Comparison of ENCODE assay signal across 11 cellular contexts in genomic region chr6:151482290-151482689, GRCh38. TPM values are rescaled to one million over a fixed set of nuclear protein-coding genes. Genes with fewer than 3 reads are reported as not detected.
DNase-seq lines count a peak whose midpoint lies in the region; ATAC-seq, FAIRE-seq and TF ChIP-seq lines count a peak whose summit lies in the region.
"Had no signal": no experiment of that assay in that cellular context is flagged by ENCODE, and none has a peak within 500 bp of the region (broad histone marks: within the 10 kb centered on the region; RNA-seq: fewer than 3 reads in every experiment).

No MANE protein-coding gene starts in this region.

- H3K9me3 ChIP-seq in right lobe of liver (no peaks in the 10 kb centered on the region), HepG2 (ENCODE audit: low read length) (no peaks in the 10 kb centered on the region), T-helper 17 cell (ENCODE audit: control insufficient read depth, low read length, poor library complexity, severe bottlenecking) (no peaks in the 10 kb centered on the region), uterus (no peaks in the 10 kb centered on the region)

- H3K4me1 Mint-ChIP-seq in T-helper 17 cell: peaks cover 12% of the 10 kb centered on the region

- H3K4me3 Mint-ChIP-seq in T-helper 17 cell: peak overlapping the region; percentile 89

- H3K27me3 ChIP-seq in right lobe of liver (no peaks in the 10 kb centered on the region), HepG2 (ENCODE audit: control insufficient read depth in 1 of 2, insufficient read depth in 2 of 2, low read length in 2 of 2) (no peaks in the 10 kb centered on the region), uterus (no peaks in the 10 kb centered on the region)

- BruUV-seq in HepG2 (replicated peaks; lab: Mats Ljungman, UMichigan): no TSS peak

- in situ Hi-C loops in HepG2 (cut with HindIII; ENCODE audit: extremely low pct_ligation_motif_present, low pct_unique_long_range_greater_than_20kb): no loop called here

- WGBS in right lobe of liver (ENCODE audit: insufficient coverage, low coverage, low lambda C conversion rate, missing lambda C conversion rate): 44% methylated on average over 5 of the region's 5 CpGs
- 77% methylated on average over 5 of the region's 5 CpGs for WGBS in HepG2 (ENCODE audit: low lambda C conversion rate)

- H3K9ac ChIP-seq in HepG2 (ENCODE audit: insufficient read depth, low read depth, low read length): no peak overlapping the region

- CTCF ChIA-PET in HepG2 (lab: Yijun Ruan, JAX; ENCODE audit: low intra/inter-chr PET ratio, low total read pairs): no interaction called here

- H3K36me3 ChIP-seq in right lobe of liver (no peaks in the 10 kb centered on the region), HepG2 (replicated peaks in 1 of 2; ENCODE audit: control insufficient read depth in 1 of 2, insufficient read depth in 2 of 2, low read length in 2 of 2) (no peaks in the 10 kb centered on the region), uterus (no peaks in the 10 kb centered on the region)

- intact Hi-C loops in right lobe of liver (cut with DNase I) (no loop called here), HepG2 (cut with micrococcal nuclease; ENCODE audit: unreplicated experiment) (no loop called here), uterus (cut with DNase I; ENCODE audit: low total_unique reads) (no loop called here)

- H3K79me2 ChIP-seq in HepG2 (ENCODE audit: insufficient read depth, low read length): no peaks in the 10 kb centered on the region

- TF ChIP-seq POLR2A in right lobe of liver (IDR thresholded peaks at IDR 0.05): no peak
- no peak for TF ChIP-seq POLR2A in HepG2 (IDR thresholded peaks at IDR 0.05; ENCODE audit: insufficient read depth in 1 of 2, low read depth in 2 of 2, low read length in 2 of 2)
- no peak for TF ChIP-seq POLR2A in uterus (IDR thresholded peaks at IDR 0.05)

- H3K36me3 Mint-ChIP-seq in T-helper 17 cell (ENCODE audit: low read depth): no peaks in the 10 kb centered on the region

- H3K4me3 ChIP-seq in right lobe of liver: no peak overlapping the region
- H3K4me3 ChIP-seq in HepG2 (replicated peaks in 1 of 3; ENCODE audit: insufficient read depth in 1 of 3, low read depth in 2 of 3, low read length in 3 of 3): no peak overlapping the region
- H3K4me3 ChIP-seq in uterus: peak overlapping the region; percentile 5 to 9

- POLR2A ChIA-PET in HepG2 (lab: Yijun Ruan, JAX): no interaction called here

- FAIRE-seq in HepG2 (lab: Jason Lieb, UNC): no peak
- FAIRE-seq: G401.6 had no signal

- peak in 2 of 4 donors; percentile 34 to 48 for ATAC-seq in right lobe of liver
- no peak for ATAC-seq in HepG2
- ATAC-seq in T-helper 17 cell: peak; percentile 76
- no peak for ATAC-seq in GM21526 (IDR thresholded peaks at IDR 0.05; ENCODE audit: low FRiP score, unreplicated experiment)
- ATAC-seq: SK-N-SH treated with all-trans-retinoic acid at 6 μM for 48 hours had no signal

- no peaks in the 10 kb centered on the region for H3K27me3 Mint-ChIP-seq in T-helper 17 cell

- H3K4me2 ChIP-seq in HepG2 (ENCODE audit: low read depth, low read length): no peak overlapping the region

- peak overlapping the region; percentile 95 for H3K27ac Mint-ChIP-seq in T-helper 17 cell

- H3K4me1 ChIP-seq in right lobe of liver (no peaks in the 10 kb centered on the region), HepG2 (ENCODE audit: insufficient read depth, low read length) (peaks cover 24% of the 10 kb centered on the region), uterus (no peaks in the 10 kb centered on the region)

- TF ChIP-seq EP300 in HepG2 (IDR thresholded peaks at IDR 0.05; ENCODE audit: low read depth in 2 of 2, low read length in 2 of 2) (no peak), HepG2 (CRISPR knock-in tag; IDR thresholded peaks at IDR 0.05; ENCODE audit: borderline replicate concordance) (no peak)

- H3K27ac ChIP-seq in right lobe of liver (peak overlapping the region in 2 of 3 donors; percentile 11 to 45), HepG2 (ENCODE audit: extremely low read length, insufficient read depth, low read length) (no peak overlapping the region), uterus (peak overlapping the region; percentile 70 to 76)

- H4K20me1 ChIP-seq in HepG2 (ENCODE audit: insufficient read depth, low read length): no peaks in the 10 kb centered on the region

- DNase-seq in right lobe of liver (no peak), HepG2 (ENCODE audit: low spot score) (no peak), T-helper 17 cell (no peak), foreskin melanocyte (peak; percentile 25), uterus (no peak), SHP77 treated with DMSO at 0.1 percent for 48 hours (lab: John Stamatoyannopoulos, UW) (no peak), SW480 (ENCODE audit: low spot score) (no peak)
- DNase-seq: stimulated activated CD4-positive, alpha-beta T cell treated with anti-CD3 and anti-CD28 coated beads, Interleukin-4, amount 100 ng/mL, for 24 hours had no signal

- TF ChIP-seq RAD21 in HepG2 (CRISPR knock-in tag; IDR thresholded peaks at IDR 0.05): no peak

- no peak for TF ChIP-seq CTCF in right lobe of liver (IDR thresholded peaks at IDR 0.05)
- TF ChIP-seq CTCF in HepG2 (CRISPR knock-in tag; IDR thresholded peaks at IDR 0.05): no peak
- TF ChIP-seq CTCF in uterus (IDR thresholded peaks at IDR 0.05): no peak

- no peak overlapping the region for H2AFZ ChIP-seq in HepG2 (ENCODE audit: low read length)

TF ChIP-seq in HepG2, 621 proteins besides CTCF, POLR2A, EP300 and RAD21:
- no peak for TF ChIP-seq ZNF746 (CRISPR knock-in tag; IDR thresholded peaks at IDR 0.05)
- no peak for TF ChIP-seq BHLHE40 (IDR thresholded peaks at IDR 0.05; ENCODE audit: low read length)

RNA-seq across cellular contexts. Expression of gene CCDC170, which starts 11.5 kb away (rescaled TPM):
- total RNA-seq in right lobe of liver (under 1 TPM; 0.31 to 0.93 (median 0.55) TPM), HepG2 (2016; rRNA removed; fragmentation: Illumina TruSeq; extraction: Trizol) (5.1 and 8.9 TPM in 2 replicates), T-helper 17 cell (not detected), uterus (10 to 100 TPM in 1 of 4 donors, 1 to 10 TPM in 2, under 1 TPM in 1; 0.29 to 14.2 (median 4.1) TPM)
- total RNA-seq in HepG2 (2016; cell fraction: cytosol; rRNA removed; fragmentation: Illumina TruSeq; extraction: Trizol; ENCODE audit: low read depth): 2.5 and 4.6 TPM in 2 replicates
- total RNA-seq in HepG2 (2016; cell fraction: insoluble cytoplasmic fraction; rRNA removed; fragmentation: Illumina TruSeq; extraction: Trizol): 3.5 and 6.9 TPM in 2 replicates
- 2.6 and 3.3 TPM in 2 replicates for total RNA-seq in HepG2 (2016; cell fraction: membrane; rRNA removed; fragmentation: Illumina TruSeq; extraction: Trizol)
- 4.1 and 5.5 TPM in 2 replicates for total RNA-seq in HepG2 (2016; cell fraction: nucleus; rRNA removed; fragmentation: Illumina TruSeq; extraction: Trizol)
- polyA plus RNA-seq in HepG2 (2011; rRNA removed): 0.67 and 0.90 TPM in 2 replicates
- 0.87 and 1.2 TPM in 2 replicates for polyA plus RNA-seq in HepG2 (2011; cell fraction: cytosol; rRNA removed)
- polyA plus RNA-seq in HepG2 (2011; cell fraction: nucleus; rRNA removed): 0.24 and 0.33 TPM in 2 replicates
- polyA plus RNA-seq in HepG2 (2012): 0.55 and 0.60 TPM in 2 replicates
- 0.19 and 0.36 TPM in 2 replicates for polyA plus RNA-seq in HepG2 (2016; cell fraction: cytosol; fragmentation: Illumina TruSeq; extraction: Trizol; ENCODE audit: low read depth)
- polyA plus RNA-seq in HepG2 (2016; cell fraction: insoluble cytoplasmic fraction; fragmentation: Illumina TruSeq; extraction: Trizol; ENCODE audit: low read depth): 4.2 and 4.9 TPM in 2 replicates
- 0.62 and 0.71 TPM in 2 replicates for polyA plus RNA-seq in HepG2 (2016; cell fraction: membrane; fragmentation: Illumina TruSeq; extraction: Trizol; ENCODE audit: low read depth)
- polyA plus RNA-seq in HepG2 (2016; cell fraction: nucleus; fragmentation: Illumina TruSeq; extraction: Trizol; ENCODE audit: insufficient read depth, low read depth): 1.8 and 4.2 TPM in 2 replicates
- 0.02 and 1.5 TPM in 2 replicates for polyA minus RNA-seq in HepG2 (2011; rRNA and poly(A)+ RNA removed; ENCODE audit: low replicate concordance)
- 1.1 and 1.3 TPM in 2 replicates for polyA minus RNA-seq in HepG2 (2011; cell fraction: cytosol; rRNA and poly(A)+ RNA removed)
- polyA minus RNA-seq in HepG2 (2011; cell fraction: nucleus; rRNA and poly(A)+ RNA removed): 2.0 and 4.2 TPM in 2 replicates

RNA-seq across cellular contexts. Expression of gene RMND1, which starts 30.4 kb away (rescaled TPM):
- total RNA-seq in right lobe of liver: 10 to 100 TPM; 13.1 to 23.4 (median 19.5) TPM
- total RNA-seq in HepG2 (2016; rRNA removed; fragmentation: Illumina TruSeq; extraction: Trizol): 72.5 and 75.6 TPM in 2 replicates
- 55.6 and 56.1 TPM in 2 replicates for total RNA-seq in HepG2 (2016; cell fraction: cytosol; rRNA removed; fragmentation: Illumina TruSeq; extraction: Trizol; ENCODE audit: low read depth)
- 72.3 and 75.6 TPM in 2 replicates for total RNA-seq in HepG2 (2016; cell fraction: insoluble cytoplasmic fraction; rRNA removed; fragmentation: Illumina TruSeq; extraction: Trizol)
- 63.4 and 63.9 TPM in 2 replicates for total RNA-seq in HepG2 (2016; cell fraction: membrane; rRNA removed; fragmentation: Illumina TruSeq; extraction: Trizol)
- 84.2 and 88.8 TPM in 2 replicates for total RNA-seq in HepG2 (2016; cell fraction: nucleus; rRNA removed; fragmentation: Illumina TruSeq; extraction: Trizol)
- polyA plus RNA-seq in HepG2 (2011; rRNA removed): 30.0 and 34.0 TPM in 2 replicates
- polyA plus RNA-seq in HepG2 (2011; cell fraction: cytosol; rRNA removed): 21.3 and 29.7 TPM in 2 replicates
- 11.0 and 14.0 TPM in 2 replicates for polyA plus RNA-seq in HepG2 (2011; cell fraction: nucleus; rRNA removed)
- polyA plus RNA-seq in HepG2 (2012): 42.6 and 62.0 TPM in 2 replicates
- 24.8 and 29.4 TPM in 2 replicates for polyA plus RNA-seq in HepG2 (2016; cell fraction: cytosol; fragmentation: Illumina TruSeq; extraction: Trizol; ENCODE audit: low read depth)
- 57.9 and 64.0 TPM in 2 replicates for polyA plus RNA-seq in HepG2 (2016; cell fraction: insoluble cytoplasmic fraction; fragmentation: Illumina TruSeq; extraction: Trizol; ENCODE audit: low read depth)
- polyA plus RNA-seq in HepG2 (2016; cell fraction: membrane; fragmentation: Illumina TruSeq; extraction: Trizol; ENCODE audit: low read depth): 37.1 and 37.2 TPM in 2 replicates
- 51.6 and 58.3 TPM in 2 replicates for polyA plus RNA-seq in HepG2 (2016; cell fraction: nucleus; fragmentation: Illumina TruSeq; extraction: Trizol; ENCODE audit: insufficient read depth, low read depth)
- 8.9 and 29.4 TPM in 2 replicates for polyA minus RNA-seq in HepG2 (2011; rRNA and poly(A)+ RNA removed; ENCODE audit: low replicate concordance)
- 24.4 and 29.4 TPM in 2 replicates for polyA minus RNA-seq in HepG2 (2011; cell fraction: cytosol; rRNA and poly(A)+ RNA removed)
- 119 and 153 TPM in 2 replicates for polyA minus RNA-seq in HepG2 (2011; cell fraction: nucleus; rRNA and poly(A)+ RNA removed)
- 1 to 10 TPM; 7.0 to 8.5 TPM for total RNA-seq in T-helper 17 cell
- total RNA-seq in uterus: 10 to 100 TPM in 3 of 4 donors, 1 to 10 TPM in 1; 4.1 to 48.8 (median 21.1) TPM

Comparison
In these comparisons a context has a peak if more than half of its experiments do, and no peak if none do; other contexts are left out.
1. H3K4me3 ChIP-seq: peak in uterus (2 of 2); none in right lobe of liver (0 of 3) and HepG2 (0 of 3).